30 cellular contexts compared by ENCODE assay signal in the genomic region with DNA sequence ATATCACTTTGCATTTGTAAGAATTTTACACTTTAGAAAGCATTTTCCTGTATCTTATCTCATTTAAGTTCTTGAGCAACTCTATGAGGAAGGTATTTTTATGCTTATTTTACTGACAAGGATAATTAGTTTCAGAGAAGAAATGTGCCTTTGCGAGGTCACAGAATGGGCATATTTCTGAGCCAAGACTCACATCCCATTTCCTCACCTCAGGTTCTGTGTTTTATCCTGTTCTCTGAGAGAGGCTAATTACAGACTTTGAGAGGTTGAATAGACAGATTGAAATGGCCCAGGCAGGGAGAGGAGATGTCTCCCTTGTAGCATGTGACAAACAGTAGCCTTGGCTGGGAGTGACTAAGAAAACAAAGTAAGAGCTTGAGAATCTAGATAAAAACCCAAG. TPM values are rescaled to one million over a fixed set of nuclear protein-coding genes. Genes with fewer than 3 reads are reported as not detected.
DNase-seq lines count a peak whose midpoint lies in the region; ATAC-seq and TF ChIP-seq lines count a peak whose summit lies in the region.
"Had no signal": no experiment of that assay in that cellular context is flagged by ENCODE, and none has a peak within 500 bp of the region (broad histone marks: within the 10 kb centered on the region; RNA-seq: fewer than 3 reads in every experiment).

No MANE protein-coding gene starts in this region.

- TF ChIP-seq CTCF in cardiac muscle cell (IDR thresholded peaks at IDR 0.05; ENCODE audit: low read depth, low read length) (no peak), heart left ventricle (IDR thresholded peaks at IDR 0.05) (no peak), chondrocyte (IDR thresholded peaks at IDR 0.05) (no peak)

- TF ChIP-seq POLR2A in heart left ventricle (IDR thresholded peaks at IDR 0.05), result no peak

- intact Hi-C loops in heart left ventricle (cut with DNase I), result loop anchor here in 1 of 10 donors (10.0 kb wide), 1 partner anchor 1307 kb away; a partner anchor contains a TSS

- DNase-seq in cardiac muscle cell (ENCODE audit: low read depth in 1 of 2, low spot score in 1 of 2) (peak; percentile 26), heart left ventricle (no peak), chondrocyte (ENCODE audit: low spot score) (no peak), LoVo (ENCODE audit: low spot score) (no peak), AG20443 (ENCODE audit: low spot score) (no peak)
- no peak for DNase-seq in effector CD8-positive, alpha-beta T cell (lab: John Stamatoyannopoulos, UW)
- DNase-seq: CD8-positive, alpha-beta memory T cell; DMS 273 treated with DMSO at 0.1 percent for 48 hours; DMS79; EL; GDM1; GM23248; H7; NCI-H1092; NCI-H1417 treated with DMSO at 0.1 percent for 48 hours; NCI-H1694 treated with DMSO at 0.1 percent for 48 hours; NCI-H2081; NCI-H2171 treated with DMSO at 0.1 percent for 48 hours; NCI-H345; NCI-H510A treated with DMSO at 0.1 percent for 48 hours; NCI-H774 had no signal

- H3K36me3 ChIP-seq in cardiac muscle cell, result no peaks in the 10 kb centered on the region
- no peaks in the 10 kb centered on the region for H3K36me3 ChIP-seq in heart left ventricle

- no peak overlapping the region for H3K4me3 Mint-ChIP-seq in chondrocyte (ENCODE audit: unreplicated experiment)
- H3K4me3 Mint-ChIP-seq: B cell; CD8-positive, alpha-beta memory T cell; IgD-negative memory B cell had no signal

- H3K4me1 ChIP-seq in cardiac muscle cell (ENCODE audit: low read depth), result peaks cover 8% of the 10 kb centered on the region
- peaks cover 0 to 4% (median 0%) of the 10 kb centered on the region in 12 donors for H3K4me1 ChIP-seq in heart left ventricle

- no peaks in the 10 kb centered on the region for H3K27me3 Mint-ChIP-seq in chondrocyte (ENCODE audit: low read depth)
- H3K27me3 Mint-ChIP-seq: CD8-positive, alpha-beta memory T cell; IgD-negative memory B cell had no signal

- H3K27me3 ChIP-seq in cardiac muscle cell (no peaks in the 10 kb centered on the region), heart left ventricle (no peaks in the 10 kb centered on the region)

- H3K9me3 Mint-ChIP-seq in chondrocyte (ENCODE audit: low read depth), result peaks cover 9% of the 10 kb centered on the region

- H3K4me1 Mint-ChIP-seq in chondrocyte (ENCODE audit: low read depth), result peaks cover 22% of the 10 kb centered on the region
- H3K4me1 Mint-ChIP-seq: B cell; CD8-positive, alpha-beta memory T cell; IgD-negative memory B cell had no signal

- ATAC-seq in heart left ventricle (no peak), SK-N-SH treated with all-trans-retinoic acid at 6 μM for 48 hours (peak; percentile 45; the same call in 2 of the 3 replicates)
- ATAC-seq: GM12878, Panc1 had no signal

- peak overlapping the region; percentile 31 for H3K27ac ChIP-seq in cardiac muscle cell
- no peak overlapping the region for H3K27ac ChIP-seq in heart left ventricle
- H3K27ac ChIP-seq: C4-2B, GM23248, HL-60, KMS-11, RWPE1 had no signal

- 13 to 25% (median 20%) methylated on average over 1 of the region's 1 CpG for WGBS in heart left ventricle, 4 donors

- H3K9me3 ChIP-seq in cardiac muscle cell (ENCODE audit: low read depth), result no peaks in the 10 kb centered on the region
- no peaks in the 10 kb centered on the region for H3K9me3 ChIP-seq in heart left ventricle

- H3K4me3 ChIP-seq in cardiac muscle cell (no peak overlapping the region), heart left ventricle (no peak overlapping the region)
- H3K4me3 ChIP-seq: GM12878, GM23248 had no signal

- peak overlapping the region; percentile 61 for H3K27ac Mint-ChIP-seq in chondrocyte (ENCODE audit: unreplicated experiment)
- H3K27ac Mint-ChIP-seq: B cell; CD8-positive, alpha-beta memory T cell; IgD-negative memory B cell had no signal

- no peaks in the 10 kb centered on the region for H3K36me3 Mint-ChIP-seq in chondrocyte (ENCODE audit: low read depth)
- H3K36me3 Mint-ChIP-seq: CD8-positive, alpha-beta memory T cell; IgD-negative memory B cell had no signal

TF ChIP-seq in SK-N-SH treated with all-trans-retinoic acid at 6 μM for 48 hours, 23 proteins besides CTCF, POLR2A, EP300 and RAD21:
- TF ChIP-seq, protein P1, sequence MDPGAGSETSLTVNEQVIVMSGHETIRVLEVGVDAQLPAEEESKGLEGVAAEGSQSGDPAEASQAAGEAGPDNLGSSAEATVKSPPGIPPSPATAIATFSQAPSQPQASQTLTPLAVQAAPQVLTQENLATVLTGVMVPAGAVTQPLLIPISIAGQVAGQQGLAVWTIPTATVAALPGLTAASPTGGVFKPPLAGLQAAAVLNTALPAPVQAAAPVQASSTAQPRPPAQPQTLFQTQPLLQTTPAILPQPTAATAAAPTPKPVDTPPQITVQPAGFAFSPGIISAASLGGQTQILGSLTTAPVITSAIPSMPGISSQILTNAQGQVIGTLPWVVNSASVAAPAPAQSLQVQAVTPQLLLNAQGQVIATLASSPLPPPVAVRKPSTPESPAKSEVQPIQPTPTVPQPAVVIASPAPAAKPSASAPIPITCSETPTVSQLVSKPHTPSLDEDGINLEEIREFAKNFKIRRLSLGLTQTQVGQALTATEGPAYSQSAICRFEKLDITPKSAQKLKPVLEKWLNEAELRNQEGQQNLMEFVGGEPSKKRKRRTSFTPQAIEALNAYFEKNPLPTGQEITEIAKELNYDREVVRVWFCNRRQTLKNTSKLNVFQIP (CRISPR knock-in tag; IDR thresholded peaks at IDR 0.05; ENCODE audit: borderline replicate concordance, low read depth), result no peak
- TF ChIP-seq, protein P2, sequence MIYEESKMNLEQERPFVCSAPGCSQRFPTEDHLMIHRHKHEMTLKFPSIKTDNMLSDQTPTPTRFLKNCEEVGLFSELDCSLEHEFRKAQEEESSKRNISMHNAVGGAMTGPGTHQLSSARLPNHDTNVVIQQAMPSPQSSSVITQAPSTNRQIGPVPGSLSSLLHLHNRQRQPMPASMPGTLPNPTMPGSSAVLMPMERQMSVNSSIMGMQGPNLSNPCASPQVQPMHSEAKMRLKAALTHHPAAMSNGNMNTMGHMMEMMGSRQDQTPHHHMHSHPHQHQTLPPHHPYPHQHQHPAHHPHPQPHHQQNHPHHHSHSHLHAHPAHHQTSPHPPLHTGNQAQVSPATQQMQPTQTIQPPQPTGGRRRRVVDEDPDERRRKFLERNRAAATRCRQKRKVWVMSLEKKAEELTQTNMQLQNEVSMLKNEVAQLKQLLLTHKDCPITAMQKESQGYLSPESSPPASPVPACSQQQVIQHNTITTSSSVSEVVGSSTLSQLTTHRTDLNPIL (CRISPR knock-in tag; IDR thresholded peaks at IDR 0.05; ENCODE audit: low read depth), result no peak
- TF ChIP-seq ZC3H10 (CRISPR knock-in tag; IDR thresholded peaks at IDR 0.05), result 0 out of 2 replicates have a peak, but pooled peaks have one; percentile 46

RNA-seq across cellular contexts. Expression of a gene that starts 39.1 kb away (rescaled TPM):
- total RNA-seq in cardiac muscle cell, result 1.5 and 1.9 TPM in 2 replicates
- polyA plus RNA-seq in cardiac muscle cell, result 0.49 and 1.8 TPM in 2 replicates
- 1 to 10 TPM in 1 of 9 donors, under 1 TPM in 5, not detected in 3; 0.16 to 1.2 (median 0.33) TPM for total RNA-seq in heart left ventricle
- polyA plus RNA-seq in heart left ventricle, result under 1 TPM in 1 of 2 donors, not detected in 1; 0.03 TPM
- 0.17 to 0.29 TPM (median 0.28 TPM) in 3 replicates for total RNA-seq in chondrocyte
- total RNA-seq: GM23248 had no signal
- polyA plus RNA-seq: CD8-positive, alpha-beta memory T cell; GM23248; IgD-negative memory B cell had no signal

Comparison
In these comparisons a context has a peak if more than half of its experiments do, and no peak if none do; other contexts are left out.
1. DNase-seq: peak in cardiac muscle cell (2 of 2); none in heart left ventricle (0 of 5), chondrocyte (single experiment), LoVo (single experiment), AG20443 (single experiment) and effector CD8-positive, alpha-beta T cell (single experiment).